8 cellular contexts compared by ENCODE assay signal in the genomic region with DNA sequence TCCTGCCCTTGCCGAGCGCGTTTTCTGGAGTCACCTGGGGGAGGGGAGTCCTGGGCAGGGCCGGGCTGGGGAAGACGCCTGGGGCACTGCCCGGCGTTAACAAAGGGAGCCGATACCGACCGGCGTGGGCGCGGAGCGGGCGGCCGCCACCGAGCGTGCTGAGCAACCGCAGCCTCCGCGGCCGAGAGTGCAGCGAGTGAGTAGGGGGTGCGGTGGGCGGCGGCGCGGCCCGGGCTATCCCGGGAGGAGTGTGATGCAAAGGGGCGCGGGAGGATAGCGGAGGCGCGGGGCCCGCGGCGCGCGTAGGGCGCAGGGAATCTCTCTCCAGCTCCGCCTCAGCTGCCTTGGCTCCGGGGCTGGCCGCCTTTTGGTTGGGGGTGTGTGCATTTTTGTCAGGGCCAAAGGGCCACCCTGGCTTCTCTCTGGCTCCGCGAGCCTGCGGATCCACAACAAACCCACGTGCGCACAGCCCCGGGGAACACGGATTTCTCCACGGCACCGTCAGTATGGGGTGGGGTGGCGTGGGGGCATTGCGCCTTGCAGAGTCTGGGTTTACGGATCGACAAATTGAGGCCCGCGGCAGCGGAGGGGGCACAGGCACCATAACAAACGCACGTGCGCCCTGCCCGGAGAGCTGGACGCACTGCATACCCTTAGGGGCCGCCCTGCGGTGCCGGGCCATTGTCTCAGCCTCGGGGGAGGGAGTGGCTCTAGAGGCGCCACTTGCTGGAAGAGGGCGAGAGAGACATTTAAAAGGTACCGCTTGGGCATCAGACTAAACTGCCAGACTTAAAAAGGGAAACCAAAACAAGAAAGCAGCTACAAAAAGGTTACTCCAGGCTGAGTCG. TPM values are rescaled to one million over a fixed set of nuclear protein-coding genes. Genes with fewer than 3 reads are reported as not detected.
A peak's percentile ranks its signal among the peaks of the same experiment; 100 is the strongest.
DNase-seq lines count a peak whose midpoint lies in the region; ATAC-seq and TF ChIP-seq lines count a peak whose summit lies in the region.

No MANE protein-coding gene starts in this region.

- peaks cover 25% of the 10 kb centered on the region for H3K27me3 Mint-ChIP-seq in endodermal cell (ENCODE audit: insufficient read depth)

- no peak for TF ChIP-seq CTCF in AG10803 (conservative IDR thresholded peaks at IDR 0.05; ENCODE audit: low read length)
- peak; percentile 35 for TF ChIP-seq CTCF in endodermal cell (conservative IDR thresholded peaks at IDR 0.05)
- no peak for TF ChIP-seq CTCF in mucosa of descending colon (IDR thresholded peaks at IDR 0.05)

- intact Hi-C loops in mucosa of descending colon (cut with DNase I, micrococcal nuclease): no loop called here

- peaks cover 22% of the 10 kb centered on the region for H3K36me3 ChIP-seq in endodermal cell (ENCODE audit: control insufficient read depth, insufficient read depth, low read length)
- H3K36me3 ChIP-seq in mucosa of descending colon (ENCODE audit: low read depth): no peaks in the 10 kb centered on the region

- H3K4me1 Mint-ChIP-seq in endodermal cell: peaks cover 22% of the 10 kb centered on the region

- H3K4me3 Mint-ChIP-seq in endodermal cell: peak overlapping the region; percentile 91

- peak; percentile 12 for DNase-seq in AG10803 (ENCODE audit: low read depth)
- DNase-seq in NCI-H524 (lab: John Stamatoyannopoulos, UW): peak; percentile 71 to 87
- peak; percentile 84 for DNase-seq in activated CD8-positive, alpha-beta memory T cell treated with anti-CD3 and anti-CD28 coated beads for 24 hours
- DNase-seq in endodermal cell: peak; percentile 95
- DNase-seq in mucosa of descending colon: peak; percentile 70 to 86 (median 74)
- DNase-seq in stimulated activated CD8-positive, alpha-beta memory T cell treated with anti-CD3 and anti-CD28 coated beads, Interleukin-7, amount 100 ng/mL, for 48 hours (ENCODE audit: extremely low read depth in 1 of 2, low read depth in 1 of 2): peak; percentile 34 to 49

- peaks cover 2% of the 10 kb centered on the region for H3K9me3 Mint-ChIP-seq in endodermal cell

- peak overlapping the region; percentile 53 for H3K4me3 ChIP-seq in AG10803 (ENCODE audit: low read length)
- H3K4me3 ChIP-seq in endodermal cell (ENCODE audit: low read length): peak overlapping the region; percentile 89
- H3K4me3 ChIP-seq in mucosa of descending colon: peak overlapping the region; percentile 38

- H3K36me3 Mint-ChIP-seq in endodermal cell (ENCODE audit: low read depth): peaks cover 23% of the 10 kb centered on the region

- peak overlapping the region; percentile 69 for H3K9ac ChIP-seq in endodermal cell (ENCODE audit: extremely low read depth, low read length, poor library complexity, severe bottlenecking)

- no peaks in the 10 kb centered on the region for H3K9me3 ChIP-seq in endodermal cell (ENCODE audit: control insufficient read depth, low read length)
- H3K9me3 ChIP-seq in mucosa of descending colon: no peaks in the 10 kb centered on the region

- peak overlapping the region; percentile 96 for H3K27ac Mint-ChIP-seq in endodermal cell

- WGBS in endodermal cell (ENCODE audit: insufficient coverage in 1 of 2, insufficient read length in 1 of 2), 2 experiments: 0% methylated on average over 45 to 73 of the region's 73 CpGs

- no peaks in the 10 kb centered on the region for H3K27me3 ChIP-seq in endodermal cell (ENCODE audit: control insufficient read depth, insufficient read depth, low read length, poor library complexity, severe bottlenecking)

- peak overlapping the region; percentile 92 for H3K27ac ChIP-seq in endodermal cell (ENCODE audit: low read depth, low read length)

- H3K4me1 ChIP-seq in endodermal cell (ENCODE audit: control insufficient read depth, insufficient read depth, low read length): peaks cover 4% of the 10 kb centered on the region
- H3K4me1 ChIP-seq in mucosa of descending colon (ENCODE audit: low read depth): peaks cover 8% of the 10 kb centered on the region

- peak; percentile 77 for ATAC-seq in GM18907 (IDR thresholded peaks at IDR 0.05; ENCODE audit: unreplicated experiment)
- ATAC-seq in HG03135 (IDR thresholded peaks at IDR 0.05; ENCODE audit: unreplicated experiment): peak; percentile 76
- ATAC-seq in mucosa of descending colon: peak; percentile 84

RNA-seq across cellular contexts. Expression of a gene that starts 0.5 kb away (rescaled TPM):
- total RNA-seq in endodermal cell: 10 to 100 TPM; 79.3 to 82.4 TPM
- polyA plus RNA-seq in endodermal cell (2013, experiment 1 of 2): 49.8 TPM
- polyA plus RNA-seq in endodermal cell (2013, experiment 2 of 2): 50.2 TPM
- 10 to 100 TPM; 23.5 to 58.9 (median 53.6) TPM for total RNA-seq in mucosa of descending colon

Comparison
In these comparisons a context has a peak if more than half of its experiments do, and no peak if none do; other contexts are left out.
1. Peak in every context shown above with its lines: DNase-seq, ATAC-seq, H3K4me3 ChIP-seq and H3K27ac ChIP-seq.
2. DNase-seq: peak in every context shown above with its lines; median percentile 95 in endodermal cell; 84 in activated CD8-positive, alpha-beta memory T cell treated with anti-CD3 and anti-CD28 coated beads for 24 hours; 79 in NCI-H524; 74 in mucosa of descending colon; 42 in stimulated activated CD8-positive, alpha-beta memory T cell treated with anti-CD3 and anti-CD28 coated beads, Interleukin-7, amount 100 ng/mL, for 48 hours; 12 in AG10803.
3. H3K4me3 ChIP-seq: peak in every context shown above with its lines; median percentile 89 in endodermal cell; 53 in AG10803; 38 in mucosa of descending colon.